ENCODE assay signal across 35 cellular contexts in the genomic region with DNA sequence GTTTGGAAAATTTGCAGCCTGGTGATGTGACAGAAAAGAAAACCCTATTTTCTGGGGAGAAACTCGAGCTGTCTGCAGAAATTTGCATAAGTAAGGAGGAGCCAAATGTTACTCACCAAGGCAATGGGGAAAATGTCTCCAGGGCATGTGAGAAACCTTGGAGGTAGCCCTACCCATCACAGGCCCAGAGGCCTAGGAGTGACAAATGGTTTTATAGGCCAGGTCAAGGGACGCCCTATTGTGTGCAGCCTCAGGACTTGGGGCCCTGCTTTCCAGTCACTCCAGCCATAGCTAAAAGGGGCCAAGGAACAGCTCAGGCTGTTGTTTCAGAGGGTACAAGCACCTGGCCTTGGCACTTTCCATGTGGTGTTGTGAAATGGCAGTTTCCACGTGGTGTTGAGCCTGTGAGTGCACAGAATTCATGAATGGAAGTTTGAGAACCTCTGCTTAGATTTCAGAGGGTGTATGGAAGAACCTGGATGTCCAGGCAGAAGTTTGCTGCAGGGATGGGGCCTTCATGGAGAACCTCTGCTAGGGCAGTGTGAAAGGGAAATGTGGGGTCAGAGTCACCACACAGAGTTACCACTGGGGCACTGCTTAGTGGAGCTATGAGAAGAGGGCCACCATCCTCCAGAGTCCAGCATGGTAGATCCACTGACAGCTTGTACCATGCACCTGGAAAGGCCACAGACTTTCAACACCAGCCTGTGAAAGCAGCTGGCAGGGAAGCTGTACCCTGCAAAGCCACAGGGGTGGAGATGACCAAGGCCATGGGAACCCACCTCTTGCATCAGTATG.
"Had no signal": no experiment of that assay in that cellular context is flagged by ENCODE, and none has a peak within 500 bp of the region (broad histone marks: within the 10 kb centered on the region; RNA-seq: fewer than 3 reads in every experiment).

No MANE protein-coding gene starts in this region.

- H3K4me1 ChIP-seq: adrenal gland, body of pancreas, breast epithelium had no signal

- ATAC-seq: activated CD8-positive, alpha-beta T cell treated with anti-CD3 and anti-CD28 coated beads for 36 hours; activated naive CD4-positive, alpha-beta T cell treated with anti-CD3 and anti-CD28 coated beads, Interleukin-2, amount 50 U/mL, for 72 hours; activated T-cell treated with anti-CD3 and anti-CD28 coated beads, Interleukin-2, amount 50 U/mL, for 4 hours; activated T-cell treated with anti-CD3 and anti-CD28 coated beads, Interleukin-2, amount 50 U/mL, for 72 hours; activated T-helper 17 cell treated with anti-CD3 and anti-CD28 coated beads, Interleukin-2, amount 50 U/mL, for 72 hours; body of pancreas had no signal

- H3K27ac Mint-ChIP-seq: activated B cell treated with CpG ODN at 0.5 μM for 24 hours; activated CD4-positive, alpha-beta memory T cell treated with anti-CD3 and anti-CD28 coated beads for 36 hours; activated CD4-positive, alpha-beta T cell treated with anti-CD3 and anti-CD28 coated beads, Interleukin-2, amount 10 ng/mL, durations not matched to agents 24 days and 14 days; activated CD8-positive, alpha-beta T cell treated with anti-CD3 and anti-CD28 coated beads for 36 hours; activated naive CD4-positive, alpha-beta T cell treated with anti-CD3 and anti-CD28 coated beads for 36 hours; activated naive CD4-positive, alpha-beta T cell treated with anti-CD3 and anti-CD28 coated beads, Interleukin-2, amount 50 U/mL, for 72 hours; activated naive CD8-positive, alpha-beta T cell treated with anti-CD3 and anti-CD28 coated beads for 36 hours; activated T-cell treated with anti-CD3 and anti-CD28 coated beads, Interleukin-2, amount 50 U/mL, for 72 hours; activated T-helper 1 cell treated with anti-CD3 and anti-CD28 coated beads, Interleukin-12 subunit alpha, Interleukin-12 subunit beta, Interleukin-2, Interleukin-4 antibody, amounts not matched to agents 30 ng/mL and 10 ng/mL and 1 ng/mL, durations not matched to agents 14 hours and 24 hours and 36 hours; activated T-helper 17 cell treated with anti-CD3 and anti-CD28 coated beads, Interleukin-2, amount 50 U/mL, for 72 hours; T-helper 1 cell treated with Interleukin-12 subunit alpha and Interleukin-12 subunit beta and Interleukin-4 antibody, amounts not matched to agents 30 μg/mL and 1 μg/mL, for 36 hours; T-helper 2 cell treated with Interferon-gamma antibody and Interleukin-4, amounts not matched to agents 5 μg/mL and 100 μg/mL, for 36 hours had no signal

- H3K36me3 ChIP-seq: adrenal gland, brain microvascular endothelial cell, breast epithelium had no signal

- H3K4me1 Mint-ChIP-seq: activated B cell treated with CpG ODN at 0.5 μM for 24 hours; activated CD4-positive, alpha-beta T cell treated with anti-CD3 and anti-CD28 coated beads, Interleukin-2, amount 10 ng/mL, durations not matched to agents 24 days and 14 days; activated naive CD8-positive, alpha-beta T cell treated with anti-CD3 and anti-CD28 coated beads for 36 hours; activated T-helper 17 cell treated with anti-CD3 and anti-CD28 coated beads, Interleukin-2, amount 50 U/mL, for 72 hours had no signal

- H3K4me3 Mint-ChIP-seq: activated B cell treated with CpG ODN at 0.5 μM for 24 hours; activated CD4-positive, alpha-beta memory T cell treated with anti-CD3 and anti-CD28 coated beads for 36 hours; activated CD4-positive, alpha-beta T cell treated with anti-CD3 and anti-CD28 coated beads, Interleukin-2, amount 10 ng/mL, durations not matched to agents 24 days and 14 days; activated CD8-positive, alpha-beta T cell treated with anti-CD3 and anti-CD28 coated beads for 36 hours; activated naive CD4-positive, alpha-beta T cell treated with anti-CD3 and anti-CD28 coated beads for 36 hours; activated naive CD8-positive, alpha-beta T cell treated with anti-CD3 and anti-CD28 coated beads for 36 hours; activated T-cell treated with anti-CD3 and anti-CD28 coated beads, Interleukin-2, amount 50 U/mL, for 4 hours; activated T-cell treated with anti-CD3 and anti-CD28 coated beads, Interleukin-2, amount 50 U/mL, for 72 hours; activated T-helper 1 cell treated with anti-CD3 and anti-CD28 coated beads, Interleukin-12 subunit alpha, Interleukin-12 subunit beta, Interleukin-2, Interleukin-4 antibody, amounts not matched to agents 30 ng/mL and 10 ng/mL and 1 ng/mL, durations not matched to agents 14 hours and 24 hours and 36 hours; activated T-helper 17 cell treated with anti-CD3 and anti-CD28 coated beads, Interleukin-2, amount 50 U/mL, for 72 hours; T-helper 1 cell treated with Interleukin-12 subunit alpha and Interleukin-12 subunit beta and Interleukin-4 antibody, amounts not matched to agents 30 μg/mL and 1 μg/mL, for 36 hours; T-helper 2 cell treated with Interferon-gamma antibody and Interleukin-4, amounts not matched to agents 5 μg/mL and 100 μg/mL, for 36 hours had no signal

- H3K4me3 ChIP-seq: adrenal gland, body of pancreas, breast epithelium had no signal

- H3K27me3 Mint-ChIP-seq: activated B cell treated with CpG ODN at 0.5 μM for 24 hours; activated CD4-positive, alpha-beta memory T cell treated with anti-CD3 and anti-CD28 coated beads for 36 hours; activated CD4-positive, alpha-beta T cell treated with anti-CD3 and anti-CD28 coated beads, Interleukin-2, amount 10 ng/mL, durations not matched to agents 24 days and 14 days; activated CD8-positive, alpha-beta T cell treated with anti-CD3 and anti-CD28 coated beads for 36 hours; activated naive CD8-positive, alpha-beta T cell treated with anti-CD3 and anti-CD28 coated beads for 36 hours; activated T-helper 17 cell treated with anti-CD3 and anti-CD28 coated beads, Interleukin-2, amount 50 U/mL, for 72 hours had no signal

- H3K36me3 Mint-ChIP-seq: activated CD4-positive, alpha-beta memory T cell treated with anti-CD3 and anti-CD28 coated beads for 36 hours; activated naive CD8-positive, alpha-beta T cell treated with anti-CD3 and anti-CD28 coated beads for 36 hours had no signal

- DNase-seq: activated B cell treated with CpG ODN at 0.5 μM for 24 hours; activated CD4-positive, alpha-beta memory T cell treated with anti-CD3 and anti-CD28 coated beads for 36 hours; activated CD4-positive, alpha-beta T cell treated with anti-CD3 and anti-CD28 coated beads for 4 hours; activated CD4-positive, alpha-beta T cell treated with anti-CD3 and anti-CD28 coated beads, Interleukin-2, amount 10 ng/mL, durations not matched to agents 24 days and 14 days; activated CD4-positive, alpha-beta T cell treated with anti-CD3 and anti-CD28 coated beads, Interleukin-2, amount 50 U/mL, for 1 hour; activated CD4-positive, alpha-beta T cell treated with anti-CD3 and anti-CD28 coated beads, Interleukin-2, amount 50 U/mL, for 4 hours; activated CD4-positive, CD25-positive, alpha-beta regulatory T cell treated with anti-CD3 and anti-CD28 coated beads, Interleukin-2, amount 50 U/mL, for 72 hours; activated CD8-positive, alpha-beta memory T cell treated with anti-CD3 and anti-CD28 coated beads, Interleukin-2, amount 50 U/mL, for 4 hours; activated CD8-positive, alpha-beta T cell treated with anti-CD3 and anti-CD28 coated beads for 36 hours; activated effector memory CD4-positive, alpha-beta T cell treated with anti-CD3 and anti-CD28 coated beads, Interleukin-2, amount 50 U/mL, for 16 hours; activated gamma-delta T cell treated with Interleukin-2 at 50 U/mL for 16 hours; activated naive CD4-positive, alpha-beta T cell; activated naive CD4-positive, alpha-beta T cell treated with anti-CD3 and anti-CD28 coated beads for 36 hours; activated naive CD4-positive, alpha-beta T cell treated with anti-CD3 and anti-CD28 coated beads, Interleukin-2, amount 50 U/mL, for 16 hours; activated naive CD8-positive, alpha-beta T cell treated with anti-CD3 and anti-CD28 coated beads for 36 hours; activated T-cell treated with anti-CD3 and anti-CD28 coated beads for 4 hours; activated T-cell treated with anti-CD3 and anti-CD28 coated beads, Interleukin-2, amount 50 U/mL, for 1 hour; activated T-cell treated with anti-CD3 and anti-CD28 coated beads, Interleukin-2, amount 50 U/mL, for 4 hours; activated T-cell treated with anti-CD3 and anti-CD28 coated beads, Interleukin-2, amount 50 U/mL, for 72 hours; adrenal gland; amniotic stem cell; aorta; body of pancreas; brain microvascular endothelial cell; central memory CD4-positive, alpha-beta T cell; T-helper 1 cell; T-helper 2 cell; T-helper 9 cell had no signal

- H3K9me3 ChIP-seq: adrenal gland, body of pancreas had no signal

- H3K27ac ChIP-seq: adrenal gland, body of pancreas, brain microvascular endothelial cell, breast epithelium, VCaP had no signal

- H3K27me3 ChIP-seq: adrenal gland, body of pancreas, brain microvascular endothelial cell, breast epithelium had no signal
